In genomic region chr17:40321502-40322416, GRCh38 we compare ENCODE assay signal across 1 cellular context.
A peak's percentile ranks its signal among the peaks of the same experiment; 100 is the strongest.
TF ChIP-seq lines count a peak whose summit lies in the region.

No MANE protein-coding gene starts in this region.

TF ChIP-seq in GM12878, 131 proteins besides CTCF, POLR2A, EP300 and RAD21:
- TF ChIP-seq NFIC (IDR thresholded peaks at IDR 0.05; ENCODE audit: low read depth, low read length) (no peak), EGR1 (IDR thresholded peaks at IDR 0.05; ENCODE audit: borderline replicate concordance in 1 of 2, low read depth in 2 of 2, low read length in 2 of 2) (0 out of 3 replicates have a peak, but pooled peaks of 1 of the 2 experiments have one; percentile 14)
